26 cellular contexts compared by ENCODE assay signal in the genomic region with DNA sequence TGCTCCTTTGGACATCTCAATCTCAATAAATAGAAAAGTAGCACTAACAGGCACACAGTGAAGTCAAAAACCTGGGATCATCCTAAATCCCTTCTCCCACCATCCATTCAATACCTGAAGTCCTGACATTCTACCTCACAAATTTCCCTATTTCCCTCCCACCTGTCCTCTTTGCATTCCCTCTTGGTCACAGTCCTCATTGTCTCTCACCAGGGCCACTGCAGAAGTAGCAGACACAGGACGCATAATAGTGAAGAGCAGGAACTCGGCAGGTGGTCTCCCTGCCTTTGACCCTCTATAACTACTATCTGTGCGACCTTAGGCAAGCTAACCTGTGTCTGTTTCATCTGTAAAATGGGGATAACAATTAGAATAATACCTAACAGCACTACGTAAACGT. TPM values are rescaled to one million over a fixed set of nuclear protein-coding genes. Genes with fewer than 3 reads are reported as not detected.
DNase-seq lines count a peak whose midpoint lies in the region; ATAC-seq and TF ChIP-seq lines count a peak whose summit lies in the region.
"Had no signal": no experiment of that assay in that cellular context is flagged by ENCODE, and none has a peak within 500 bp of the region (broad histone marks: within the 10 kb centered on the region; RNA-seq: fewer than 3 reads in every experiment).

No MANE protein-coding gene starts in this region.

- peaks cover 83% of the 10 kb centered on the region for H3K79me2 ChIP-seq in OCI-LY1 (ENCODE audit: insufficient read depth, low read length)

- no peaks in the 10 kb centered on the region for H3K9me3 Mint-ChIP-seq in natural killer cell
- H3K9me3 Mint-ChIP-seq in natural killer cell treated with Interleukin-12 subunit alpha and Interleukin-12 subunit beta and Interleukin-15 and Interleukin-18, amount 100 ng/mL, for 72 hours, result no peaks in the 10 kb centered on the region
- H3K9me3 Mint-ChIP-seq: activated T-cell treated with anti-CD3 and anti-CD28 coated beads, Interleukin-2, amount 50 U/mL, for 72 hours had no signal

- no peaks in the 10 kb centered on the region for H3K36me3 Mint-ChIP-seq in natural killer cell
- H3K36me3 Mint-ChIP-seq in natural killer cell treated with Interleukin-12 subunit alpha and Interleukin-12 subunit beta and Interleukin-15 and Interleukin-18, amount 100 ng/mL, for 72 hours, result peaks cover 10% of the 10 kb centered on the region

- no peaks in the 10 kb centered on the region for H3F3A ChIP-seq in OCI-LY1 (ENCODE audit: insufficient read depth, low read length)

- H3K4me3 ChIP-seq in OCI-LY1 (ENCODE audit: low read depth, low read length, poor library complexity, severe bottlenecking) (peak overlapping the region; percentile 91), iPS-18a (ENCODE audit: low read length) (peak overlapping the region; percentile 19), esophagus squamous epithelium (no peak overlapping the region), gastroesophageal sphincter (no peak overlapping the region)
- H3K4me3 ChIP-seq: right atrium auricular region, testis had no signal

- WGBS in esophagus squamous epithelium, 2 donors, result 81 to 94% methylated on average over 5 of the region's 5 CpGs
- WGBS in gastroesophageal sphincter (ENCODE audit: low coverage in 1 of 2), 2 donors, result 81 to 85% methylated on average over 4 of the region's 5 CpGs

- intact Hi-C loops in natural killer cell (cut with micrococcal nuclease), result loop anchor here (5.0 kb wide), 1 partner anchor 161 kb away; a partner anchor contains a TSS
- intact Hi-C loops in esophagus squamous epithelium (cut with DNase I), result no loop called here

- ATAC-seq in natural killer cell (no peak), GM21529 (IDR thresholded peaks at IDR 0.05; ENCODE audit: unreplicated experiment) (no peak), gastroesophageal sphincter (no peak)
- no peak for ATAC-seq in natural killer cell treated with Interleukin-12 subunit alpha and Interleukin-12 subunit beta and Interleukin-15 and Interleukin-18, amount 100 ng/mL, for 72 hours
- ATAC-seq: activated CD8-positive, alpha-beta T cell treated with anti-CD3 and anti-CD28 coated beads, Interleukin-2, amount 10 ng/mL, durations not matched to agents 7 days and 5 days; activated T-cell treated with anti-CD3 and anti-CD28 coated beads, Interleukin-2, amount 50 U/mL, for 72 hours had no signal

- H2AFZ ChIP-seq in OCI-LY1 (ENCODE audit: low read length), result no peak overlapping the region

- no peaks in the 10 kb centered on the region for H3K27me3 Mint-ChIP-seq in natural killer cell (ENCODE audit: low read depth in 2 of 2)
- H3K27me3 Mint-ChIP-seq in natural killer cell treated with Interleukin-12 subunit alpha and Interleukin-12 subunit beta and Interleukin-15 and Interleukin-18, amount 100 ng/mL, for 72 hours, result no peaks in the 10 kb centered on the region

- TF ChIP-seq POLR2A in esophagus squamous epithelium (IDR thresholded peaks at IDR 0.05) (no peak), gastroesophageal sphincter (IDR thresholded peaks at IDR 0.05) (no peak)

- TF ChIP-seq CTCF in natural killer cell (IDR thresholded peaks at IDR 0.05) (no peak), OCI-LY1 (IDR thresholded peaks at IDR 0.05; ENCODE audit: low read length) (no peak), esophagus squamous epithelium (IDR thresholded peaks at IDR 0.05) (no peak), gastroesophageal sphincter (IDR thresholded peaks at IDR 0.05) (no peak)

- peaks cover 40 to 41% of the 10 kb centered on the region in 2 donors for H3K4me1 Mint-ChIP-seq in natural killer cell
- peaks cover 29 to 38% of the 10 kb centered on the region in 2 donors for H3K4me1 Mint-ChIP-seq in natural killer cell treated with Interleukin-12 subunit alpha and Interleukin-12 subunit beta and Interleukin-15 and Interleukin-18, amount 100 ng/mL, for 72 hours (ENCODE audit: low read depth in 2 of 2)

- no peaks in the 10 kb centered on the region for H3K9me2 ChIP-seq in OCI-LY1 (ENCODE audit: low read depth, low read length)

- H3K4me2 ChIP-seq in OCI-LY1 (ENCODE audit: low read length), result peak overlapping the region; percentile 90; the same call in 1 of the 2 replicates

- H3K9me3 ChIP-seq in OCI-LY1 (ENCODE audit: low read length) (no peaks in the 10 kb centered on the region), iPS-18a (ENCODE audit: control insufficient read depth, low read depth, low read length) (no peaks in the 10 kb centered on the region), esophagus squamous epithelium (no peaks in the 10 kb centered on the region), gastroesophageal sphincter (no peaks in the 10 kb centered on the region)
- H3K9me3 ChIP-seq: right atrium auricular region, testis had no signal

- no peak overlapping the region for H3K4me3 Mint-ChIP-seq in natural killer cell
- no peak overlapping the region for H3K4me3 Mint-ChIP-seq in natural killer cell treated with Interleukin-12 subunit alpha and Interleukin-12 subunit beta and Interleukin-15 and Interleukin-18, amount 100 ng/mL, for 72 hours
- H3K4me3 Mint-ChIP-seq: activated CD8-positive, alpha-beta T cell treated with anti-CD3 and anti-CD28 coated beads, Interleukin-2, amount 10 ng/mL, durations not matched to agents 7 days and 5 days; CD14-positive monocyte had no signal

- no peaks in the 10 kb centered on the region for H3K27me3 ChIP-seq in OCI-LY1 (ENCODE audit: insufficient read depth, low read length)
- peaks cover 4% of the 10 kb centered on the region for H3K27me3 ChIP-seq in iPS-18a (ENCODE audit: control insufficient read depth, insufficient read depth, low read length)
- H3K27me3 ChIP-seq in esophagus squamous epithelium, result no peaks in the 10 kb centered on the region
- no peaks in the 10 kb centered on the region for H3K27me3 ChIP-seq in gastroesophageal sphincter
- H3K27me3 ChIP-seq: brain microvascular endothelial cell, right atrium auricular region, testis had no signal

- DNase-seq in natural killer cell (no peak), esophagus squamous epithelium (lab: John Stamatoyannopoulos, UW) (no peak)
- DNase-seq in natural killer cell treated with Interleukin-12 subunit alpha and Interleukin-12 subunit beta and Interleukin-15 and Interleukin-18, amount 100 ng/mL, for 72 hours (ENCODE audit: low spot score), result no peak
- no peak for DNase-seq in stimulated activated CD4-positive, alpha-beta T cell treated with anti-CD3 and anti-CD28 coated beads, Interleukin-4, amount 100 ng/mL, for 4 hours
- DNase-seq: ACHN; activated CD8-positive, alpha-beta T cell treated with anti-CD3 and anti-CD28 coated beads, Interleukin-2, amount 10 ng/mL, durations not matched to agents 7 days and 5 days; activated T-cell treated with anti-CD3 and anti-CD28 coated beads, Interleukin-2, amount 50 U/mL, for 72 hours; brain microvascular endothelial cell; DMS53; glutamatergic neuron; HCEC 1CT; NCI-H510A; testis; WERI-Rb-1 had no signal

- no peaks in the 10 kb centered on the region for H4K20me1 ChIP-seq in OCI-LY1 (ENCODE audit: insufficient read depth, low read length)

- TF ChIP-seq EP300 in gastroesophageal sphincter (IDR thresholded peaks at IDR 0.05), result no peak

- H3K4me1 ChIP-seq in OCI-LY1 (ENCODE audit: insufficient read depth, low read length, severe bottlenecking) (peaks cover 30% of the 10 kb centered on the region), iPS-18a (ENCODE audit: control insufficient read depth, low read depth, low read length) (peaks cover 42% of the 10 kb centered on the region), esophagus squamous epithelium (peaks cover 3 to 40% (median 15%) of the 10 kb centered on the region in 3 donors), gastroesophageal sphincter (peaks cover 5 to 41% (median 10%) of the 10 kb centered on the region in 3 donors)

- H3K9ac ChIP-seq in OCI-LY1 (ENCODE audit: low read length) (no peak overlapping the region; the same call in 1 of the 2 replicates), iPS-18a (ENCODE audit: low read length) (no peak overlapping the region)

- H3K36me3 ChIP-seq in OCI-LY1 (ENCODE audit: insufficient read depth, low read length) (peaks cover 7% of the 10 kb centered on the region; the same call in 1 of the 2 replicates), iPS-18a (ENCODE audit: control insufficient read depth, low read depth, low read length) (no peaks in the 10 kb centered on the region), esophagus squamous epithelium (no peaks in the 10 kb centered on the region), gastroesophageal sphincter (no peaks in the 10 kb centered on the region)
- H3K36me3 ChIP-seq: brain microvascular endothelial cell, right atrium auricular region had no signal

- H3K27ac Mint-ChIP-seq in natural killer cell, result peak overlapping the region; percentile 73 to 80
- no peak overlapping the region for H3K27ac Mint-ChIP-seq in natural killer cell treated with Interleukin-12 subunit alpha and Interleukin-12 subunit beta and Interleukin-15 and Interleukin-18, amount 100 ng/mL, for 72 hours
- H3K27ac Mint-ChIP-seq: activated CD8-positive, alpha-beta T cell treated with anti-CD3 and anti-CD28 coated beads, Interleukin-2, amount 10 ng/mL, durations not matched to agents 7 days and 5 days had no signal

- H3K27ac ChIP-seq in OCI-LY1 (ENCODE audit: low read depth, low read length, poor library complexity, severe bottlenecking), result no peak overlapping the region
- H3K27ac ChIP-seq in iPS-18a (ENCODE audit: low read length), result no peak overlapping the region
- H3K27ac ChIP-seq in esophagus squamous epithelium, result no peak overlapping the region
- no peak overlapping the region for H3K27ac ChIP-seq in gastroesophageal sphincter
- H3K27ac ChIP-seq: brain microvascular endothelial cell, right atrium auricular region, testis, WERI-Rb-1 had no signal

RNA-seq across cellular contexts. Expression of a gene that starts 2.3 kb away (rescaled TPM):
- total RNA-seq in natural killer cell (10 to 100 TPM; 30.3 to 35.8 (median 32.5) TPM), esophagus squamous epithelium (10 to 100 TPM; 50.9 to 86.9 (median 75.9) TPM), gastroesophageal sphincter (10 to 100 TPM; 61.4 to 84.4 (median 81.1) TPM)
- total RNA-seq in natural killer cell treated with Interleukin-12 subunit alpha and Interleukin-12 subunit beta and Interleukin-15 and Interleukin-18, amount 100 ng/mL, for 72 hours, result 10 to 100 TPM; 65.7 to 74.1 TPM

RNA-seq across cellular contexts. Expression of a gene that starts 2.4 kb away (rescaled TPM):
- total RNA-seq in natural killer cell, result 100 to 1,000 TPM; 126 to 176 (median 146) TPM
- 100 to 1,000 TPM in 1 of 2 donors, 10 to 100 TPM in 1; 96.5 to 101 TPM for total RNA-seq in natural killer cell treated with Interleukin-12 subunit alpha and Interleukin-12 subunit beta and Interleukin-15 and Interleukin-18, amount 100 ng/mL, for 72 hours
- 10 to 100 TPM in 3 of 4 donors, 1 to 10 TPM in 1; 6.1 to 28.2 (median 20.2) TPM for total RNA-seq in esophagus squamous epithelium
- total RNA-seq in gastroesophageal sphincter, result 10 to 100 TPM; 15.5 to 36.3 (median 19.8) TPM

RNA-seq across cellular contexts. Expression of a gene that starts 42.2 kb away (rescaled TPM):
- total RNA-seq in natural killer cell (not detected), esophagus squamous epithelium (not detected), gastroesophageal sphincter (not detected)
- not detected for total RNA-seq in natural killer cell treated with Interleukin-12 subunit alpha and Interleukin-12 subunit beta and Interleukin-15 and Interleukin-18, amount 100 ng/mL, for 72 hours
- total RNA-seq: activated CD8-positive, alpha-beta T cell treated with anti-CD3 and anti-CD28 coated beads, Interleukin-2, amount 10 ng/mL, durations not matched to agents 7 days and 5 days; activated T-cell treated with anti-CD3 and anti-CD28 coated beads, Interleukin-2, amount 50 U/mL, for 72 hours; fibroblast of lung; liver; M059J; omental fat pad; right atrium auricular region; RPMI7951; T-helper 2 cell treated with Interferon-gamma antibody and Interleukin-4, amounts not matched to agents 100 ng/mL and 5 ng/mL, for 36 hours had no signal

RNA-seq across cellular contexts. Expression of a gene that starts 50.9 kb away (rescaled TPM):
- 1 to 10 TPM in 2 of 3 donors, not detected in 1; 3.6 to 8.0 TPM for total RNA-seq in natural killer cell
- total RNA-seq in natural killer cell treated with Interleukin-12 subunit alpha and Interleukin-12 subunit beta and Interleukin-15 and Interleukin-18, amount 100 ng/mL, for 72 hours, result 1 to 10 TPM in 1 of 2 donors, not detected in 1; 2.6 TPM
- not detected for total RNA-seq in esophagus squamous epithelium
- total RNA-seq in gastroesophageal sphincter, result not detected
- total RNA-seq: activated CD8-positive, alpha-beta T cell treated with anti-CD3 and anti-CD28 coated beads, Interleukin-2, amount 10 ng/mL, durations not matched to agents 7 days and 5 days; activated T-cell treated with anti-CD3 and anti-CD28 coated beads, Interleukin-2, amount 50 U/mL, for 72 hours; liver; M059J; omental fat pad; right atrium auricular region; RPMI7951; T-helper 2 cell treated with Interferon-gamma antibody and Interleukin-4, amounts not matched to agents 100 ng/mL and 5 ng/mL, for 36 hours; testis had no signal

Comparison
In these comparisons a context has a peak if more than half of its experiments do, and no peak if none do; other contexts are left out.
1. H3K27ac Mint-ChIP-seq: peak in natural killer cell (2 of 2); none in natural killer cell treated with Interleukin-12 subunit alpha and Interleukin-12 subunit beta and Interleukin-15 and Interleukin-18, amount 100 ng/mL, for 72 hours (0 of 2).
2. H3K4me3 ChIP-seq: peak in OCI-LY1 (single experiment) and iPS-18a (single experiment); none in esophagus squamous epithelium (0 of 4) and gastroesophageal sphincter (0 of 2).